ENCODE assay signal across 8 cellular contexts in the genomic region with DNA sequence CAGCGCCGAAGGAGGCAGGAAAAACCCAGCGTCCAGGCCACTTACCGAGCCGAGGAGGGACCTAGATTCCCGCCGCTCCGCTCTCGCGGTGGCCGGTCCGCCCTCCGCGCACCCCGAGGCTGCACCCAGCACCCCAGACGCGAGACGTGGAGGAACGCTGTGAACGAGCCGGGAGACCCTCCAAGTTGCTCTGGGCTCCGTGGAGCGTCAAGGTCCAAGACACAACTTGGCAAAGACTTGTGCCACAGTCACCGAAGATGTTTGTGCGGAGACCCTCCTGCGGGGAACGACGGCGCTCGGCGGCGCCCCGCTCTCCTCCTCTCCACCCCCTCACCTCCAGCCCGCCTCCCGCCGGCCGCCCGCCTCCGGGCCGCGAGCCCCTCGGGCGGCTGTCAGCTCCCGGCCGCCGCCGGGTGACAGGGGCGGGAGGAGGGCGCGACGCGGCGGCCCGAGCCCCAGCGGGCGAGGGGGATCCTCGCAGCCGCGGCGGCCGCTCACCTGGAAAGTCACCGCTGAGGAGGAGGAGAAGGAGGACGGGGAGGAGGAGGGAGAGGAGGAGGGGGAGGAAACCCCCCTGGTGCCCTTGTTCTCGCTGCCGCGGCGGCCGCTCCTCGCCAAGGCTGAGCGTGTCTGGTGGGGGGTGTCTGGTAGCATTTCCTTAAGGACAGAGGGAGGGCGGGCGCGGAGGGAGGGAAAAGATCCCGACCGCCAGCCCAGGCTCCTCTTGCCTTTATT.
DNase-seq lines count a peak whose midpoint lies in the region; ATAC-seq and TF ChIP-seq lines count a peak whose summit lies in the region.

No MANE protein-coding gene starts in this region.

- peak overlapping the region; percentile 98 for H3K4me3 Mint-ChIP-seq in nephron progenitor cell

- H3K4me1 Mint-ChIP-seq in nephron progenitor cell = peaks cover 49% of the 10 kb centered on the region

- H3K36me3 ChIP-seq in HAP-1 (replicated peaks) = no peaks in the 10 kb centered on the region
- no peaks in the 10 kb centered on the region for H3K36me3 ChIP-seq in subcutaneous abdominal adipose tissue (ENCODE audit: control insufficient read depth in 5 of 5, insufficient read depth in 5 of 5, low read length in 5 of 5)

- TF ChIP-seq CTCF in nephron progenitor cell (IDR thresholded peaks at IDR 0.05) = no peak

- H3K27me3 Mint-ChIP-seq in nephron progenitor cell (ENCODE audit: low read depth, poor library complexity) = peaks cover 4% of the 10 kb centered on the region

- DNase-seq in ELF-1 (ENCODE audit: low read depth, low spot score) (peak; percentile 84), HAP-1 (ENCODE audit: low spot score in 2 of 2) (peak; percentile 29 to 65), NCI-H69 (lab: John Stamatoyannopoulos, UW) (peak; percentile 63), fibroblast of peridontal ligament (ENCODE audit: extremely low read depth) (peak; percentile 51), nephron progenitor cell (peak; percentile 64)
- DNase-seq in activated T-helper 1 cell treated with anti-CD3 and anti-CD28 coated beads, Interleukin-2, amount 50 U/mL, for 16 hours (ENCODE audit: low read depth in 1 of 2, low spot score in 1 of 2) = peak; percentile 28 to 50

- H3K9me3 Mint-ChIP-seq in nephron progenitor cell = no peaks in the 10 kb centered on the region

- H3K27me3 ChIP-seq in HAP-1 (ENCODE audit: low read depth) (no peaks in the 10 kb centered on the region), subcutaneous abdominal adipose tissue (ENCODE audit: control insufficient read depth in 5 of 5, insufficient read depth in 4 of 5, low read length in 5 of 5) (no peaks in the 10 kb centered on the region)

- peaks cover 13% of the 10 kb centered on the region for H3K4me1 ChIP-seq in HAP-1
- H3K4me1 ChIP-seq in subcutaneous abdominal adipose tissue (ENCODE audit: control insufficient read depth in 5 of 5, insufficient read depth in 5 of 5, low read length in 5 of 5) = peaks cover 3 to 27% (median 16%) of the 10 kb centered on the region in 5 donors

- peak overlapping the region; percentile 100 for H3K27ac ChIP-seq in subcutaneous abdominal adipose tissue (ENCODE audit: low read depth, low read length)

- peak overlapping the region; percentile 58 for H3K4me3 ChIP-seq in HAP-1
- H3K4me3 ChIP-seq in subcutaneous abdominal adipose tissue (ENCODE audit: low read depth in 1 of 5, low read length in 5 of 5) = peak overlapping the region; percentile 72 to 99 (median 96)

- no peaks in the 10 kb centered on the region for H3K9me3 ChIP-seq in HAP-1
- H3K9me3 ChIP-seq in subcutaneous abdominal adipose tissue (ENCODE audit: control insufficient read depth in 5 of 5, low read length in 5 of 5) = no peaks in the 10 kb centered on the region

- in situ Hi-C loops in HAP-1 (cut with MboI; ENCODE audit: low sequenced_read_pairs) = no loop called here

- peak overlapping the region; percentile 84 to 100 (median 99) for H3K9ac ChIP-seq in subcutaneous abdominal adipose tissue (ENCODE audit: low read length in 5 of 5)

- ATAC-seq in HG03095 (IDR thresholded peaks at IDR 0.05; ENCODE audit: unreplicated experiment) = no peak

- H3K27ac Mint-ChIP-seq in nephron progenitor cell = peak overlapping the region; percentile 84

- no peaks in the 10 kb centered on the region for H3K36me3 Mint-ChIP-seq in nephron progenitor cell (ENCODE audit: low read depth)
